ENCODE assay signal across 15 cellular contexts in genomic region chr9:114855488-114855887, GRCh38. TPM values are rescaled to one million over a fixed set of nuclear protein-coding genes. Genes with fewer than 3 reads are reported as not detected.
A peak's percentile ranks its signal among the peaks of the same experiment; 100 is the strongest.
DNase-seq lines count a peak whose midpoint lies in the region; ATAC-seq and TF ChIP-seq lines count a peak whose summit lies in the region.
"Had no signal": no experiment of that assay in that cellular context is flagged by ENCODE, and none has a peak within 500 bp of the region (broad histone marks: within the 10 kb centered on the region; RNA-seq: fewer than 3 reads in every experiment).

No MANE protein-coding gene starts in this region.

- H3K36me3 Mint-ChIP-seq in osteocyte (ENCODE audit: unreplicated experiment) = no peaks in the 10 kb centered on the region

- no peak for TF ChIP-seq CTCF in osteocyte (IDR thresholded peaks at IDR 0.05)

- H3K27me3 Mint-ChIP-seq in osteocyte (ENCODE audit: unreplicated experiment) = no peaks in the 10 kb centered on the region
- H3K27me3 Mint-ChIP-seq: CD8-positive, alpha-beta memory T cell had no signal

- no peak overlapping the region for H3K4me3 Mint-ChIP-seq in osteocyte (ENCODE audit: unreplicated experiment)
- H3K4me3 Mint-ChIP-seq: CD8-positive, alpha-beta memory T cell had no signal

- H3K9me3 Mint-ChIP-seq in osteocyte (ENCODE audit: unreplicated experiment) = no peaks in the 10 kb centered on the region
- H3K9me3 Mint-ChIP-seq: CD8-positive, alpha-beta memory T cell had no signal

- peaks cover 54% of the 10 kb centered on the region for H3K4me1 Mint-ChIP-seq in osteocyte (ENCODE audit: unreplicated experiment)

- peak; percentile 49 for ATAC-seq in SK-N-SH treated with all-trans-retinoic acid at 6 μM for 48 hours
- no peak for ATAC-seq in GM21360 (IDR thresholded peaks at IDR 0.05; ENCODE audit: unreplicated experiment)

- DNase-seq in EL = peak; percentile 39
- peak; percentile 31 for DNase-seq in fibroblast of gingiva (ENCODE audit: low read depth)
- DNase-seq in osteocyte (ENCODE audit: extremely low spot score, unreplicated experiment) = no peak
- DNase-seq in HPDE6-E6E7 (ENCODE audit: extremely low spot score) = no peak
- DNase-seq in NCI-H2171 (lab: John Stamatoyannopoulos, UW) = no peak
- no peak for DNase-seq in occipital lobe (lab: John Stamatoyannopoulos, UW)
- DNase-seq: CD8-positive, alpha-beta memory T cell; NCI-H1092 treated with DMSO at 0.1 percent for 48 hours; NCI-H2081 treated with DMSO at 0.1 percent for 48 hours; NCI-H510A; NCI-H748 treated with DMSO at 0.1 percent for 48 hours; NK-92 treated with Interleukin-12 subunit alpha and Interleukin-12 subunit beta, amount 100 ng/mL, for 24 hours had no signal

- peak overlapping the region; percentile 81 for H3K27ac Mint-ChIP-seq in osteocyte (ENCODE audit: unreplicated experiment)
- H3K27ac Mint-ChIP-seq: CD8-positive, alpha-beta memory T cell had no signal

TF ChIP-seq in SK-N-SH treated with all-trans-retinoic acid at 6 μM for 48 hours, 23 proteins besides CTCF, POLR2A, EP300 and RAD21:
- TF ChIP-seq ZFP30 (CRISPR knock-in tag; IDR thresholded peaks at IDR 0.05) (no peak), CSRNP3 (CRISPR knock-in tag; IDR thresholded peaks at IDR 0.05) (no peak), ZNF565 (CRISPR knock-in tag; conservative IDR thresholded peaks at IDR 0.05; ENCODE audit: low read depth) (no peak), TSHZ2 (CRISPR knock-in tag; IDR thresholded peaks at IDR 0.05) (no peak), SNAI2 (CRISPR knock-in tag; IDR thresholded peaks at IDR 0.05) (no peak), ESRRG (CRISPR knock-in tag; IDR thresholded peaks at IDR 0.05) (no peak), GLIS3 (CRISPR knock-in tag; IDR thresholded peaks at IDR 0.05) (no peak), ZC3H10 (CRISPR knock-in tag; IDR thresholded peaks at IDR 0.05) (no peak)

RNA-seq across cellular contexts. Expression of gene TNFSF15, which starts 49.6 kb away (rescaled TPM):
- total RNA-seq in osteocyte = 0.56 and 0.73 TPM in 2 replicates
- 0.16 TPM for total RNA-seq in occipital lobe
- total RNA-seq: SK-MEL-5 had no signal

Comparison
In these comparisons a context has a peak if more than half of its experiments do, and no peak if none do; other contexts are left out.
1. DNase-seq: peak in EL (single experiment) and fibroblast of gingiva (single experiment); none in osteocyte (single experiment), HPDE6-E6E7 (single experiment), NCI-H2171 (single experiment) and occipital lobe (single experiment).